ENCODE assay signal across 20 cellular contexts in the genomic region with DNA sequence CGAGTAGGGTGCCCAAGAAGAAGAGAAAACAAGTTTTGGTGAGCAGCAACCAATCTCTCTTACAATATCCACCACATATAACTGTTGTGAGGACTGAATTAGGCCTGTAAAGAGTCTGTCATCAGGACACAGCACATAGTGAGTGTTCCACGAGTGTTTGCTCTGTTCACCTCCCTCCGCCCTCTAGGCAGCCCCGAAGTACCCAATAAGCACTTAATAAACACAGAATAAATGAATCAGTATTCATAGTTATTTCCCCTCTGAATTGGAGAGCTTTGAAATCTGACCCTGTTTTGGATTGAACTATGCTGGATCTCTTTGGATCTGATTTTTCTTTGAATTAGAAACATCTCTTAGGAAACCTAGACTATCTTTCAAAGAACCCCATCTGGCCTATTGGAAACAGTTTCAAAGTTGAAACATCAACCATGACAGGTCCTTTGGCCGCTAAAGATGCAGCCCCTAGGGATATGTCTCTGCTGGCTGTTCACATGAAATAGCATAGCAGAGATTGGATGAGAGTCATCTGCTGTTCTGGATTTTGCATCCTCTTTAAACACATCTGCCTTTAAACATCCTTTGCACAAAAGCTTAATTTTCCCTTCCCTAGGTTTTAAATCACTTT.
DNase-seq lines count a peak whose midpoint lies in the region; ATAC-seq and TF ChIP-seq lines count a peak whose summit lies in the region.
"Had no signal": no experiment of that assay in that cellular context is flagged by ENCODE, and none has a peak within 500 bp of the region (broad histone marks: within the 10 kb centered on the region; RNA-seq: fewer than 3 reads in every experiment).

No MANE protein-coding gene starts in this region.

- H3K36me3 ChIP-seq in adipocyte (ENCODE audit: control insufficient read depth, insufficient read depth, low read length, severe bottlenecking): no peaks in the 10 kb centered on the region
- H3K36me3 ChIP-seq in gastroesophageal sphincter: no peaks in the 10 kb centered on the region
- H3K36me3 ChIP-seq in mesenchymal stem cell (ENCODE audit: control insufficient read depth in 1 of 2, insufficient read depth in 2 of 2, low read depth in 1 of 2, low read length in 2 of 2): peaks cover 0 to 3% of the 10 kb centered on the region in 2 experiments

- H3K18ac ChIP-seq in mesenchymal stem cell (ENCODE audit: low read depth in 1 of 2, low read length in 2 of 2): no peak overlapping the region

- ATAC-seq in gastroesophageal sphincter (peak; percentile 51), HG03442 (IDR thresholded peaks at IDR 0.05; ENCODE audit: unreplicated experiment) (no peak)

- no peak for TF ChIP-seq CTCF in gastroesophageal sphincter (IDR thresholded peaks at IDR 0.05)

- no peak overlapping the region for H3K9ac ChIP-seq in adipocyte (ENCODE audit: low read length)
- H3K9ac ChIP-seq in mesenchymal stem cell (ENCODE audit: low read length): peak overlapping the region; percentile 25
- H3K9ac ChIP-seq: GM23248 had no signal

- TF ChIP-seq EP300 in gastroesophageal sphincter (IDR thresholded peaks at IDR 0.05): no peak

- H2BK120ac ChIP-seq in mesenchymal stem cell (ENCODE audit: low read depth, low read length): no peak overlapping the region

- TF ChIP-seq POLR2A in gastroesophageal sphincter (IDR thresholded peaks at IDR 0.05): no peak

- peaks cover 17% of the 10 kb centered on the region for H3K79me1 ChIP-seq in mesenchymal stem cell (replicated peaks; ENCODE audit: low read length, poor library complexity, severe bottlenecking)

- H3K23ac ChIP-seq in mesenchymal stem cell (ENCODE audit: low read length in 2 of 2): no peak overlapping the region

- H2BK5ac ChIP-seq in mesenchymal stem cell (ENCODE audit: low read depth, low read length, poor library complexity, severe bottlenecking): no peak overlapping the region

- no peak overlapping the region for H2AFZ ChIP-seq in mesenchymal stem cell (ENCODE audit: low read depth, low read length)
- H2AFZ ChIP-seq: GM23248 had no signal

- H3K4ac ChIP-seq in mesenchymal stem cell (ENCODE audit: low read depth in 1 of 2, low read length in 2 of 2): no peak overlapping the region

- H2AK5ac ChIP-seq in mesenchymal stem cell (ENCODE audit: low read length, severe bottlenecking): peak overlapping the region; percentile 24

- H3K4me3 ChIP-seq in adipocyte (ENCODE audit: low read length) (no peak overlapping the region), gastroesophageal sphincter (no peak overlapping the region), mesenchymal stem cell (ENCODE audit: insufficient read depth in 1 of 2, low read depth in 1 of 2, low read length in 2 of 2) (no peak overlapping the region)
- H3K4me3 ChIP-seq: GM23248 had no signal

- H2BK15ac ChIP-seq in mesenchymal stem cell (ENCODE audit: low read depth, poor library complexity, severe bottlenecking): no peak overlapping the region

- H4K8ac ChIP-seq in mesenchymal stem cell (ENCODE audit: low read length): no peak overlapping the region

- H3K27ac ChIP-seq in gastroesophageal sphincter (no peak overlapping the region), mesenchymal stem cell (ENCODE audit: low read length, poor library complexity, severe bottlenecking) (no peak overlapping the region)
- H3K27ac ChIP-seq: GM23248 had no signal

- H2BK12ac ChIP-seq in mesenchymal stem cell (ENCODE audit: low read length in 2 of 2): no peak overlapping the region

- H3K9me3 ChIP-seq in adipocyte (ENCODE audit: control insufficient read depth, low read length) (no peaks in the 10 kb centered on the region), gastroesophageal sphincter (no peaks in the 10 kb centered on the region), mesenchymal stem cell (ENCODE audit: control insufficient read depth, low read length) (no peaks in the 10 kb centered on the region)

- DNase-seq in AG08395 (ENCODE audit: low spot score): peak; percentile 7
- DNase-seq in adipocyte (ENCODE audit: low read depth): peak; percentile 23
- DNase-seq in mesenchymal stem cell: no peak
- no peak for DNase-seq in NCI-H128 (lab: John Stamatoyannopoulos, UW; ENCODE audit: unreplicated experiment)
- no peak for DNase-seq in NCI-H345 treated with DMSO at 0.1 percent for 48 hours (lab: John Stamatoyannopoulos, UW; ENCODE audit: unreplicated experiment)
- DNase-seq: C1 segment of cervical spinal cord; CD8-positive, alpha-beta memory T cell; DMS53; EL; GM23248; HCEC 1CT; Karpas-422; NCI-H1436 treated with DMSO at 0.1 percent for 48 hours; NCI-H2029 treated with DMSO at 0.1 percent for 48 hours; NCI-H510A; NCI-H748 treated with DMSO at 0.1 percent for 48 hours; NK-92 treated with Interleukin-12 subunit alpha and Interleukin-12 subunit beta, amount 100 ng/mL, for 24 hours; SHP77 treated with DMSO at 0.1 percent for 48 hours had no signal

- no peak overlapping the region for H3K4me2 ChIP-seq in mesenchymal stem cell (ENCODE audit: low read length, poor library complexity, severe bottlenecking)

- no peak overlapping the region for H4K91ac ChIP-seq in mesenchymal stem cell (ENCODE audit: low read length)

- no peaks in the 10 kb centered on the region for H3K27me3 ChIP-seq in adipocyte (replicated peaks; ENCODE audit: control insufficient read depth, insufficient read depth, low read length)
- no peaks in the 10 kb centered on the region for H3K27me3 ChIP-seq in gastroesophageal sphincter
- H3K27me3 ChIP-seq in mesenchymal stem cell (ENCODE audit: control insufficient read depth in 1 of 2, insufficient read depth in 1 of 2, low read length in 2 of 2): no peaks in the 10 kb centered on the region

- peaks cover 6% of the 10 kb centered on the region for H3K4me1 ChIP-seq in adipocyte (ENCODE audit: control insufficient read depth, insufficient read depth, low read length)
- no peaks in the 10 kb centered on the region for H3K4me1 ChIP-seq in gastroesophageal sphincter
- peaks cover 9% of the 10 kb centered on the region for H3K4me1 ChIP-seq in mesenchymal stem cell (ENCODE audit: control insufficient read depth, insufficient read depth, low read depth, low read length)

- 52 to 56% methylated on average over 5 of the region's 5 CpGs for WGBS in gastroesophageal sphincter (ENCODE audit: low coverage in 1 of 2), 2 donors
- 66% methylated on average over 4 of the region's 5 CpGs for WGBS in mesenchymal stem cell

- no peak overlapping the region for H3K14ac ChIP-seq in mesenchymal stem cell (ENCODE audit: low read length in 2 of 2)

Comparison
In these comparisons a context has a peak if more than half of its experiments do, and no peak if none do; other contexts are left out.
1. DNase-seq: peak in AG08395 (single experiment) and adipocyte (single experiment); none in mesenchymal stem cell (single experiment), NCI-H128 (single experiment) and NCI-H345 treated with DMSO at 0.1 percent for 48 hours (single experiment).